8 cellular contexts compared by ENCODE assay signal in the genomic region with DNA sequence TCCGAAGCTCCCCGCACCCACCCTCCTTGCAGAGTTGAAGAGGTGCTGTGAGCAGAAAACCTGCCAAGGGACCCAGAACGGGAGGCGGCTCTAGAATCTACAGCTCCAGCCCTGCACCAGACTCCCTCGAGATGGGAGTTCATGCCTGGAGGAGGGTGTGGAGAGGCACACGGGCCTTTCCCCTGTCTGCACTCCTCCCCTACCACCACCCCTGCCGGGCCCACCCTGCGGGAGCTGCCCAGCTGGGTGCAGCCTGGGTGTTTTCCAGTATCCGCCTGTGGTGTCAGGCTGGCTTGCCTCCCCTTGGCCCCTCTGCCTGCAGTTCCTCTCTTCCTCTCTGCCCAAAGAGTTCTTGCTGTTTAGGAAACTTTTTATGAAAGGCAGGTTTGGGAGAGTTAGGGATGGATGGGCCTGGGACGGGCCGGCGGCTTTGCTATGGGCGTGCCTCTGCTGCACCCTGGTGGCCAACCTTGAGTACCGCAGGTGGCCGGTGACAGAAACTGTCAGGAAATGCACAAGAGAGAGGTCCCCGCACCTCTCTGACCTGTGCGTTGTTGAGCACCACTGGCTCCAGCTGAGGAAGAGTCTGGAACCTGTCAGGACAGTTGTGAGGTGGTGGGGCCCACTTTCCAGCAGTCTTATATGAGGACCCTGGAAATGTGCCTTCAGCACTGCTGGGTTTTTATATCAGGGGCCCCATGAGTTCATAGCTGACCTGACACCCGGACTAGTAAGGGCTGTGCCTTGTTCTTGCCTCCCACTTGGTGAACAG.
A peak's percentile ranks its signal among the peaks of the same experiment; 100 is the strongest.
DNase-seq lines count a peak whose midpoint lies in the region; ATAC-seq, FAIRE-seq and TF ChIP-seq lines count a peak whose summit lies in the region.

No MANE protein-coding gene starts in this region.

- H3K36me3 ChIP-seq in CD4-positive, alpha-beta memory T cell (ENCODE audit: insufficient read depth, low read length), result peaks cover 77% of the 10 kb centered on the region
- H3K36me3 ChIP-seq in HEK293 (ENCODE audit: control insufficient read depth in 2 of 2, insufficient read depth in 1 of 2, low read length in 2 of 2), result peaks cover 0 to 72% of the 10 kb centered on the region in 2 experiments; a peak in 2 of 3 replicates
- peaks cover 2 to 5% of the 10 kb centered on the region in 2 experiments for H3K36me3 ChIP-seq in endothelial cell of umbilical vein (ENCODE audit: control insufficient read depth in 2 of 2, extremely low read depth in 1 of 2, insufficient read depth in 2 of 2, low read length in 2 of 2)
- peaks cover 53% of the 10 kb centered on the region for H3K36me3 ChIP-seq in muscle layer of colon (ENCODE audit: insufficient read depth, low read length)

- POLR2A ChIA-PET in CD4-positive, alpha-beta memory T cell (lab: Charles Lee; ENCODE audit: partially characterized antibody), result interaction anchor here (0.7 to 8.4 kb wide), 33 partner anchors 13 to 170 kb away, joined by 3 to 74 read pairs (median 6); no protein-coding TSS in a partner anchor
- POLR2A ChIA-PET in HEK293 (lab: Yijun Ruan, JAX) (interaction anchor here (1.6 kb wide), 1 partner anchor 65 kb away, joined by 3 read pairs; no protein-coding TSS in a partner anchor), endothelial cell of umbilical vein (lab: Charles Lee) (no interaction called here)

- H3K4me2 ChIP-seq in endothelial cell of umbilical vein (ENCODE audit: insufficient read depth, low read length), result no peak overlapping the region

- peak overlapping the region; percentile 57 to 94 (median 87) for H3K27ac Mint-ChIP-seq in CD4-positive, alpha-beta memory T cell

- no peak for TF ChIP-seq POLR2A in endothelial cell of umbilical vein (IDR thresholded peaks at IDR 0.05; ENCODE audit: low read depth, low read length)

- H3K79me2 ChIP-seq in endothelial cell of umbilical vein (ENCODE audit: control insufficient read depth, insufficient read depth, low read length), result no peaks in the 10 kb centered on the region

- H3K36me3 Mint-ChIP-seq in CD4-positive, alpha-beta memory T cell, result peaks cover 22 to 48% of the 10 kb centered on the region in 2 donors

- H3K4me3 ChIP-seq in CD4-positive, alpha-beta memory T cell (ENCODE audit: low read length in 2 of 2), result no peak overlapping the region
- H3K4me3 ChIP-seq in HEK293 (ENCODE audit: low read depth, low read length) (no peak overlapping the region), endothelial cell of umbilical vein (replicated peaks in 1 of 3; ENCODE audit: insufficient read depth in 1 of 3, low read depth in 1 of 3, low read length in 3 of 3) (no peak overlapping the region), muscle layer of colon (ENCODE audit: low read depth in 1 of 2, low read length in 2 of 2) (no peak overlapping the region)

- TF ChIP-seq CTCF in HEK293 (tag by site-specific recombination; IDR thresholded peaks at IDR 0.05) (peak; percentile 92), endothelial cell of umbilical vein (IDR thresholded peaks at IDR 0.05; ENCODE audit: extremely low read depth in 1 of 2, insufficient read depth in 1 of 2, low read depth in 1 of 2, low read length in 2 of 2) (peak; percentile 83 to 94)

- intact Hi-C loops in CD4-positive, alpha-beta memory T cell (cut with micrococcal nuclease), result loop anchor here (1.0 to 5.0 kb wide), 5 partner anchors 38 to 164 kb away; no protein-coding TSS in a partner anchor
- intact Hi-C loops in endothelial cell of umbilical vein (cut with micrococcal nuclease), result loop anchor here (1.0 to 5.0 kb wide), 4 partner anchors 65 to 238 kb away; no protein-coding TSS in a partner anchor

- H3K9ac ChIP-seq in endothelial cell of umbilical vein (replicated peaks; ENCODE audit: extremely low read depth, insufficient read depth, low read length) (no peak overlapping the region), muscle layer of colon (ENCODE audit: low read length) (no peak overlapping the region)

- H3K4me1 ChIP-seq in CD4-positive, alpha-beta memory T cell (ENCODE audit: insufficient read depth, low read length), result peaks cover 41% of the 10 kb centered on the region
- H3K4me1 ChIP-seq in HEK293 (ENCODE audit: control insufficient read depth, insufficient read depth, low read length) (no peaks in the 10 kb centered on the region), endothelial cell of umbilical vein (ENCODE audit: control insufficient read depth, extremely low read depth, insufficient read depth, low read length) (peaks cover 3% of the 10 kb centered on the region), muscle layer of colon (ENCODE audit: insufficient read depth, low read length) (peaks cover 22% of the 10 kb centered on the region)

- no peaks in the 10 kb centered on the region for H3K9me3 Mint-ChIP-seq in CD4-positive, alpha-beta memory T cell

- ATAC-seq in GM21447 (IDR thresholded peaks at IDR 0.05; ENCODE audit: unreplicated experiment), result no peak

- H3K9me1 ChIP-seq in endothelial cell of umbilical vein (replicated peaks; ENCODE audit: control insufficient read depth, extremely low read depth, insufficient read depth, low read length), result no peaks in the 10 kb centered on the region

- no peaks in the 10 kb centered on the region for H3K27me3 ChIP-seq in CD4-positive, alpha-beta memory T cell (ENCODE audit: insufficient read depth, low read length)
- H3K27me3 ChIP-seq in endothelial cell of umbilical vein (ENCODE audit: control insufficient read depth in 2 of 2, insufficient read depth in 2 of 2, low read length in 2 of 2), result no peaks in the 10 kb centered on the region
- H3K27me3 ChIP-seq in muscle layer of colon (ENCODE audit: control insufficient read depth in 1 of 2, insufficient read depth in 2 of 2, low read length in 2 of 2), result no peaks in the 10 kb centered on the region

- dilution Hi-C loops in endothelial cell of umbilical vein (cut with MboI; ENCODE audit: extremely low pct_ligation_motif_present, low sequenced_read_pairs), result no loop called here

- no peak overlapping the region for H2AFZ ChIP-seq in endothelial cell of umbilical vein (ENCODE audit: low read depth, low read length)

- H3K4me3 Mint-ChIP-seq in CD4-positive, alpha-beta memory T cell, result peak overlapping the region in 2 of 8 donors; percentile 5 to 35

- H4K20me1 ChIP-seq in endothelial cell of umbilical vein (replicated peaks; ENCODE audit: control insufficient read depth, extremely low read depth, insufficient read depth, low read length), result no peaks in the 10 kb centered on the region

- BruUV-seq in endothelial cell of umbilical vein (replicated peaks; lab: Mats Ljungman, UMichigan), result no TSS peak

- peak; percentile 85 for FAIRE-seq in endothelial cell of umbilical vein (lab: Jason Lieb, UNC)

- H3K4me1 Mint-ChIP-seq in CD4-positive, alpha-beta memory T cell, result peaks cover 8 to 45% (median 17%) of the 10 kb centered on the region in 4 donors

- CTCF ChIA-PET in CD4-positive, alpha-beta memory T cell (lab: Charles Lee; ENCODE audit: partially characterized antibody), result interaction anchor here (0.7 to 9.8 kb wide), 33 partner anchors 12 to 546 kb away, joined by 3 to 144 read pairs (median 5); no protein-coding TSS in a partner anchor
- CTCF ChIA-PET in HEK293 (lab: Yijun Ruan, JAX), result interaction anchor here (0.6 to 4.4 kb wide), 38 partner anchors 9 to 517 kb away, joined by 3 to 94 read pairs (median 4); no protein-coding TSS in a partner anchor
- CTCF ChIA-PET in endothelial cell of umbilical vein (lab: Charles Lee), result interaction anchor here (0.5 to 6.0 kb wide), 18 partner anchors 43 to 518 kb away, joined by 3 to 88 read pairs (median 4); no protein-coding TSS in a partner anchor

- H3K27ac ChIP-seq in CD4-positive, alpha-beta memory T cell (ENCODE audit: low read depth, low read length), result peak overlapping the region; percentile 10
- H3K27ac ChIP-seq in HEK293 (ENCODE audit: extremely low read depth, low read depth, low read length) (no peak overlapping the region), endothelial cell of umbilical vein (ENCODE audit: insufficient read depth, low read depth, low read length) (no peak overlapping the region), muscle layer of colon (ENCODE audit: low read depth, low read length) (peak overlapping the region; percentile 63)

- no peaks in the 10 kb centered on the region for H3K9me3 ChIP-seq in CD4-positive, alpha-beta memory T cell (ENCODE audit: control insufficient read depth in 1 of 2, low read length in 2 of 2)
- no peaks in the 10 kb centered on the region for H3K9me3 ChIP-seq in HEK293 (ENCODE audit: control insufficient read depth, insufficient read depth, low read depth, low read length)
- no peaks in the 10 kb centered on the region for H3K9me3 ChIP-seq in endothelial cell of umbilical vein (replicated peaks; ENCODE audit: control insufficient read depth, insufficient read depth, low read length)
- H3K9me3 ChIP-seq in muscle layer of colon (ENCODE audit: low read length), result no peaks in the 10 kb centered on the region

- peak; percentile 64 to 78 (median 70) for DNase-seq in CD4-positive, alpha-beta memory T cell
- DNase-seq in NOMO-1 (lab: John Stamatoyannopoulos, UW; ENCODE audit: unreplicated experiment in 2 of 2) (peak; percentile 51 to 56), endothelial cell of umbilical vein (ENCODE audit: low read depth, low spot score) (peak; percentile 60)
- peak; percentile 40 to 72 (median 62) for DNase-seq in activated CD8-positive, alpha-beta memory T cell treated with anti-CD3 and anti-CD28 coated beads for 48 hours (ENCODE audit: low read depth in 2 of 3, low spot score in 2 of 3)
- DNase-seq in stimulated activated CD8-positive, alpha-beta memory T cell treated with anti-CD3 and anti-CD28 coated beads, Interleukin-7, amount 100 ng/mL, for 4 hours (ENCODE audit: low read depth in 2 of 2), result peak; percentile 40 to 51

- no peaks in the 10 kb centered on the region for H3K27me3 Mint-ChIP-seq in CD4-positive, alpha-beta memory T cell

TF ChIP-seq in HEK293, 187 proteins besides CTCF, POLR2A, EP300 and RAD21 (continues in another document):
- TF ChIP-seq ZNF624 (tag by site-specific recombination; IDR thresholded peaks at IDR 0.05), result no peak
- TF ChIP-seq ZBTB17 (tag by site-specific recombination; IDR thresholded peaks at IDR 0.05), result peak; percentile 54; the same call in 1 of the 2 replicates
- no peak for TF ChIP-seq HOXD13 (CRISPR knock-in tag; IDR thresholded peaks at IDR 0.05; ENCODE audit: borderline replicate concordance)
- no peak for TF ChIP-seq ZNF416 (tag by site-specific recombination; IDR thresholded peaks at IDR 0.05)

TF ChIP-seq in endothelial cell of umbilical vein, 7 proteins besides CTCF, POLR2A, EP300 and RAD21 (continues in another document):
- TF ChIP-seq GATA2 (IDR thresholded peaks at IDR 0.05; ENCODE audit: insufficient read depth, insufficient read length, low read depth, low read length), result no peak
- no peak for TF ChIP-seq MAX (IDR thresholded peaks at IDR 0.05; ENCODE audit: insufficient read depth, insufficient read length)
- no peak for TF ChIP-seq JUN (IDR thresholded peaks at IDR 0.05; ENCODE audit: borderline replicate concordance, insufficient read depth, insufficient read length, low read depth)
- no peak for TF ChIP-seq FOS (IDR thresholded peaks at IDR 0.05; ENCODE audit: borderline replicate concordance, insufficient read depth, low read length)
- TF ChIP-seq MYC (IDR thresholded peaks at IDR 0.05; ENCODE audit: low read depth, low read length), result no peak

Comparison
In these comparisons a context has a peak if more than half of its experiments do, and no peak if none do; other contexts are left out.
1. H3K27ac ChIP-seq: peak in CD4-positive, alpha-beta memory T cell (single experiment) and muscle layer of colon (single experiment); none in HEK293 (single experiment) and endothelial cell of umbilical vein (single experiment).
2. Peak in every context shown above with its lines, with median percentiles within 50 percentile points of each other: DNase-seq.